23 cellular contexts compared by ENCODE assay signal in genomic region chr17:47711366-47712099, GRCh38. TPM values are rescaled to one million over a fixed set of nuclear protein-coding genes. Genes with fewer than 3 reads are reported as not detected.
DNase-seq lines count a peak whose midpoint lies in the region; ATAC-seq and TF ChIP-seq lines count a peak whose summit lies in the region.
"Had no signal": no experiment of that assay in that cellular context is flagged by ENCODE, and none has a peak within 500 bp of the region (broad histone marks: within the 10 kb centered on the region; RNA-seq: fewer than 3 reads in every experiment).

No MANE protein-coding gene starts in this region.

- CTCF ChIA-PET in activated CD8-positive, alpha-beta T cell treated with anti-CD3 and anti-CD28 coated beads for 36 hours (lab: Charles Lee), result interaction anchor here (13.9 kb wide), 1 partner anchor 8 kb away, joined by 240 read pairs; no protein-coding TSS in a partner anchor

- no peak overlapping the region for H3K4me3 Mint-ChIP-seq in activated naive CD4-positive, alpha-beta T cell treated with anti-CD3 and anti-CD28 coated beads, Interleukin-2, amount 50 U/mL, for 24 hours
- no peak overlapping the region for H3K4me3 Mint-ChIP-seq in activated CD8-positive, alpha-beta T cell treated with anti-CD3 and anti-CD28 coated beads for 36 hours
- peak overlapping the region; percentile 37 for H3K4me3 Mint-ChIP-seq in natural killer cell
- H3K4me3 Mint-ChIP-seq: CD8-positive, alpha-beta T cell had no signal

- H3K27ac Mint-ChIP-seq in activated naive CD4-positive, alpha-beta T cell treated with anti-CD3 and anti-CD28 coated beads, Interleukin-2, amount 50 U/mL, for 24 hours, result peak overlapping the region; percentile 57
- H3K27ac Mint-ChIP-seq in activated naive CD4-positive, alpha-beta T cell treated with anti-CD3 and anti-CD28 coated beads, Interleukin-2, amount 50 U/mL, for 72 hours, result peak overlapping the region in 1 of 2 donors; percentile 63
- H3K27ac Mint-ChIP-seq in activated CD8-positive, alpha-beta T cell treated with anti-CD3 and anti-CD28 coated beads for 36 hours, result peak overlapping the region; percentile 74
- H3K27ac Mint-ChIP-seq in natural killer cell, result peak overlapping the region; percentile 89 to 93
- H3K27ac Mint-ChIP-seq: CD8-positive, alpha-beta T cell had no signal

- peaks cover 70% of the 10 kb centered on the region for H3K4me1 Mint-ChIP-seq in activated naive CD4-positive, alpha-beta T cell treated with anti-CD3 and anti-CD28 coated beads, Interleukin-2, amount 50 U/mL, for 24 hours
- peaks cover 73% of the 10 kb centered on the region for H3K4me1 Mint-ChIP-seq in activated CD8-positive, alpha-beta T cell treated with anti-CD3 and anti-CD28 coated beads for 36 hours (ENCODE audit: low read depth)
- peaks cover 70 to 86% of the 10 kb centered on the region in 2 donors for H3K4me1 Mint-ChIP-seq in natural killer cell

- TF ChIP-seq CTCF in activated CD8-positive, alpha-beta T cell treated with anti-CD3 and anti-CD28 coated beads for 36 hours (IDR thresholded peaks at IDR 0.05), result no peak
- TF ChIP-seq CTCF in natural killer cell (IDR thresholded peaks at IDR 0.05), result no peak

- no peaks in the 10 kb centered on the region for H3K27me3 Mint-ChIP-seq in activated naive CD4-positive, alpha-beta T cell treated with anti-CD3 and anti-CD28 coated beads, Interleukin-2, amount 50 U/mL, for 24 hours
- H3K27me3 Mint-ChIP-seq in activated CD8-positive, alpha-beta T cell treated with anti-CD3 and anti-CD28 coated beads for 36 hours, result no peaks in the 10 kb centered on the region
- no peaks in the 10 kb centered on the region for H3K27me3 Mint-ChIP-seq in natural killer cell (ENCODE audit: low read depth in 2 of 2)

- H3K36me3 Mint-ChIP-seq in activated naive CD4-positive, alpha-beta T cell treated with anti-CD3 and anti-CD28 coated beads, Interleukin-2, amount 50 U/mL, for 24 hours, result peaks cover 8% of the 10 kb centered on the region
- peaks cover 0 to 10% of the 10 kb centered on the region in 2 donors for H3K36me3 Mint-ChIP-seq in activated naive CD4-positive, alpha-beta T cell treated with anti-CD3 and anti-CD28 coated beads, Interleukin-2, amount 50 U/mL, for 72 hours
- peaks cover 17% of the 10 kb centered on the region for H3K36me3 Mint-ChIP-seq in activated CD8-positive, alpha-beta T cell treated with anti-CD3 and anti-CD28 coated beads for 36 hours (ENCODE audit: low read depth)
- H3K36me3 Mint-ChIP-seq in natural killer cell, result no peaks in the 10 kb centered on the region

- DNase-seq in activated naive CD4-positive, alpha-beta T cell treated with anti-CD3 and anti-CD28 coated beads, Interleukin-2, amount 50 U/mL, for 72 hours (ENCODE audit: low spot score in 2 of 2), result no peak
- peak; percentile 39 for DNase-seq in activated CD8-positive, alpha-beta T cell treated with anti-CD3 and anti-CD28 coated beads for 36 hours
- DNase-seq in natural killer cell (no peak), mesenteric fat pad (ENCODE audit: low spot score) (no peak), COLO829 (ENCODE audit: low spot score) (no peak)
- DNase-seq: CD8-positive, alpha-beta T cell; DMS153; DND-41; GM23248; H7; NCI-H1048; NCI-H1417; NCI-H1694; NCI-H2029 treated with DMSO at 0.1 percent for 48 hours; NCI-H446 treated with DMSO at 0.1 percent for 48 hours; NCI-H526; NCI-H82; SHP77 treated with DMSO at 0.1 percent for 48 hours had no signal

- H3K9me3 Mint-ChIP-seq in activated naive CD4-positive, alpha-beta T cell treated with anti-CD3 and anti-CD28 coated beads, Interleukin-2, amount 50 U/mL, for 24 hours, result no peaks in the 10 kb centered on the region
- H3K9me3 Mint-ChIP-seq in activated naive CD4-positive, alpha-beta T cell treated with anti-CD3 and anti-CD28 coated beads, Interleukin-2, amount 50 U/mL, for 72 hours, result no peaks in the 10 kb centered on the region
- no peaks in the 10 kb centered on the region for H3K9me3 Mint-ChIP-seq in activated CD8-positive, alpha-beta T cell treated with anti-CD3 and anti-CD28 coated beads for 36 hours
- no peaks in the 10 kb centered on the region for H3K9me3 Mint-ChIP-seq in natural killer cell
- H3K9me3 Mint-ChIP-seq: CD8-positive, alpha-beta T cell had no signal

- intact Hi-C loops in activated CD8-positive, alpha-beta T cell treated with anti-CD3 and anti-CD28 coated beads for 36 hours (cut with micrococcal nuclease), result no loop called here
- intact Hi-C loops in natural killer cell (cut with micrococcal nuclease), result no loop called here

- ATAC-seq in activated naive CD4-positive, alpha-beta T cell treated with anti-CD3 and anti-CD28 coated beads, Interleukin-2, amount 50 U/mL, for 72 hours, result no peak
- no peak for ATAC-seq in activated CD8-positive, alpha-beta T cell treated with anti-CD3 and anti-CD28 coated beads for 36 hours
- ATAC-seq in natural killer cell (no peak), GM19467 (IDR thresholded peaks at IDR 0.05; ENCODE audit: unreplicated experiment) (no peak)
- ATAC-seq: CD8-positive, alpha-beta T cell; Panc1 had no signal

- POLR2A ChIA-PET in activated CD8-positive, alpha-beta T cell treated with anti-CD3 and anti-CD28 coated beads for 36 hours (lab: Charles Lee), result interaction anchor here (2.0 to 11.4 kb wide), 4 partner anchors 7 to 23 kb away, joined by 6 to 214 read pairs (median 11); partner anchors contain the start of gene TBX21

RNA-seq across cellular contexts. Expression of gene TBKBP1, which starts 17.6 kb away (rescaled TPM):
- total RNA-seq in activated naive CD4-positive, alpha-beta T cell treated with anti-CD3 and anti-CD28 coated beads, Interleukin-2, amount 50 U/mL, for 72 hours, result 10 to 100 TPM; 15.4 to 21.4 TPM
- total RNA-seq in activated CD8-positive, alpha-beta T cell treated with anti-CD3 and anti-CD28 coated beads for 36 hours, result 10 to 100 TPM; 12.4 to 13.6 TPM
- total RNA-seq in natural killer cell, result 10 to 100 TPM; 21.4 to 38.9 (median 37.6) TPM
- 21.7 TPM for total RNA-seq in mesenteric fat pad

RNA-seq across cellular contexts. Expression of gene TBX21, which starts 21.5 kb away (rescaled TPM):
- total RNA-seq in activated naive CD4-positive, alpha-beta T cell treated with anti-CD3 and anti-CD28 coated beads, Interleukin-2, amount 50 U/mL, for 72 hours, result 10 to 100 TPM; 39.6 to 73.5 TPM
- 10 to 100 TPM; 53.0 to 56.9 TPM for total RNA-seq in activated CD8-positive, alpha-beta T cell treated with anti-CD3 and anti-CD28 coated beads for 36 hours
- total RNA-seq in natural killer cell (100 to 1,000 TPM; 234 to 328 (median 257) TPM), mesenteric fat pad (0.35 TPM)
- total RNA-seq: A172, GM23248, H7, HT-29 had no signal

Comparison
In these comparisons a context has a peak if more than half of its experiments do, and no peak if none do; other contexts are left out.
1. RNA of gene TBX21, which starts 21.5 kb away (total RNA-seq): 234 to 328 TPM in natural killer cell, 39.6 to 73.5 TPM in activated naive CD4-positive, alpha-beta T cell treated with anti-CD3 and anti-CD28 coated beads, Interleukin-2, amount 50 U/mL, for 72 hours and 53.0 to 56.9 TPM in activated CD8-positive, alpha-beta T cell treated with anti-CD3 and anti-CD28 coated beads for 36 hours; 0.35 TPM in mesenteric fat pad (single experiment); every median in the first group is over 10 times any median in the second.